Comparison of ENCODE assay signal across 8 cellular contexts in the genomic region with DNA sequence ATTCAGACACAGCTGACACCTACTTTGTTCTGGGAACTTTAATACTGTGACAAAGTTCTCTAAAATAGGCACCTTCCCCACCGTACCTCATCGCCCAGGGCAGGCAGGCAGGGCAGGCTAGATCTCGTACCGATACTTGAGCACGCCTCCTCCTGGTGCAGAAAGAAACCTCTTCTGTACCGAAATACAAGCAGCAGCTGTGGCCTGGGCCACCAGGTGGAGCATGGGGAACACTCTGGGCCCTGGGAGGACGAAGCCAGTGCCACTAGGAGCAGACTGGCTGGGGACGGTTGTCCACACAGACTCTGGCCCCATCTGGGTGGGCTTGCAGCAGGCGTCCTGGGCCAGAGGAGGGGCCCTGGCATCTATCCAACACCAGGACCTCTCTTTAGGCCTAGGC. TPM values are rescaled to one million over a fixed set of nuclear protein-coding genes. Genes with fewer than 3 reads are reported as not detected.
DNase-seq lines count a peak whose midpoint lies in the region; ATAC-seq, FAIRE-seq and TF ChIP-seq lines count a peak whose summit lies in the region.

No MANE protein-coding gene starts in this region.

- H3K4me3 ChIP-seq in right atrium auricular region, result no peak overlapping the region

- no peak overlapping the region for H3K27ac Mint-ChIP-seq in activated T-helper 2 cell treated with anti-CD3 and anti-CD28 coated beads, Interferon-gamma antibody, Interleukin-2, Interleukin-4, amounts not matched to agents 10 μg/mL and 5 μg/mL and 100 μg/mL, durations not matched to agents 14 hours and 24 hours and 36 hours

- no peaks in the 10 kb centered on the region for H3K27me3 ChIP-seq in right atrium auricular region

- peak; percentile 19 for FAIRE-seq in A204.1 (lab: Jason Lieb, UNC)

- H3K4me3 Mint-ChIP-seq in activated T-helper 2 cell treated with anti-CD3 and anti-CD28 coated beads, Interferon-gamma antibody, Interleukin-2, Interleukin-4, amounts not matched to agents 10 μg/mL and 5 μg/mL and 100 μg/mL, durations not matched to agents 14 hours and 24 hours and 36 hours (ENCODE audit: low read depth), result no peak overlapping the region

- H3K4me1 Mint-ChIP-seq in activated T-helper 2 cell treated with anti-CD3 and anti-CD28 coated beads, Interferon-gamma antibody, Interleukin-2, Interleukin-4, amounts not matched to agents 10 μg/mL and 5 μg/mL and 100 μg/mL, durations not matched to agents 14 hours and 24 hours and 36 hours (ENCODE audit: low read depth), result no peaks in the 10 kb centered on the region

- H3K9me3 ChIP-seq in right atrium auricular region, result no peaks in the 10 kb centered on the region

- peaks cover 0 to 34% of the 10 kb centered on the region in 2 donors for H3K4me1 ChIP-seq in right atrium auricular region

- intact Hi-C loops in activated T-helper 2 cell treated with anti-CD3 and anti-CD28 coated beads, Interferon-gamma antibody, Interleukin-2, Interleukin-4, amounts not matched to agents 10 μg/mL and 5 μg/mL and 100 μg/mL, durations not matched to agents 14 hours and 24 hours and 36 hours (cut with micrococcal nuclease), result no loop called here

- H3K27me3 Mint-ChIP-seq in activated T-helper 2 cell treated with anti-CD3 and anti-CD28 coated beads, Interferon-gamma antibody, Interleukin-2, Interleukin-4, amounts not matched to agents 10 μg/mL and 5 μg/mL and 100 μg/mL, durations not matched to agents 14 hours and 24 hours and 36 hours (ENCODE audit: low read depth), result no peaks in the 10 kb centered on the region

- peak; percentile 69 for ATAC-seq in stimulated activated naive CD8-positive, alpha-beta T cell treated with anti-CD3 and anti-CD28 coated beads, Interleukin-15, Interleukin-2, amounts not matched to agents 100 U/mL and 50 U/mL, for 24 hours
- ATAC-seq in GM21515 (IDR thresholded peaks at IDR 0.05; ENCODE audit: unreplicated experiment), result no peak

- peaks cover 26% of the 10 kb centered on the region for H3K36me3 ChIP-seq in right atrium auricular region

- no peaks in the 10 kb centered on the region for H3K9me3 Mint-ChIP-seq in activated T-helper 2 cell treated with anti-CD3 and anti-CD28 coated beads, Interferon-gamma antibody, Interleukin-2, Interleukin-4, amounts not matched to agents 10 μg/mL and 5 μg/mL and 100 μg/mL, durations not matched to agents 14 hours and 24 hours and 36 hours

- peak overlapping the region; percentile 62 to 81 for H3K27ac ChIP-seq in right atrium auricular region

- peak; percentile 39 for DNase-seq in EL
- peak; percentile 1 for DNase-seq in NCI-H526 treated with DMSO at 0.1 percent for 48 hours (lab: John Stamatoyannopoulos, UW)
- DNase-seq in activated T-helper 2 cell treated with anti-CD3 and anti-CD28 coated beads, Interferon-gamma antibody, Interleukin-2, Interleukin-4, amounts not matched to agents 10 μg/mL and 5 μg/mL and 100 μg/mL, durations not matched to agents 14 hours and 24 hours and 36 hours (ENCODE audit: low spot score), result peak; percentile 36
- no peak for DNase-seq in right atrium auricular region (ENCODE audit: low spot score)
- DNase-seq in stimulated activated naive CD8-positive, alpha-beta T cell treated with anti-CD3 and anti-CD28 coated beads, Interleukin-15, Interleukin-2, amounts not matched to agents 100 U/mL and 50 U/mL, for 24 hours, result peak; percentile 46
- DNase-seq in putamen (ENCODE audit: low spot score), result no peak

- TF ChIP-seq CTCF in right atrium auricular region (IDR thresholded peaks at IDR 0.05), result peak; percentile 50 to 74

- H3K36me3 Mint-ChIP-seq in activated T-helper 2 cell treated with anti-CD3 and anti-CD28 coated beads, Interferon-gamma antibody, Interleukin-2, Interleukin-4, amounts not matched to agents 10 μg/mL and 5 μg/mL and 100 μg/mL, durations not matched to agents 14 hours and 24 hours and 36 hours (ENCODE audit: low read depth), result peaks cover 16% of the 10 kb centered on the region

RNA-seq across cellular contexts. Expression of gene PMM1, which starts 12.8 kb away (rescaled TPM):
- total RNA-seq in activated T-helper 2 cell treated with anti-CD3 and anti-CD28 coated beads, Interferon-gamma antibody, Interleukin-2, Interleukin-4, amounts not matched to agents 10 μg/mL and 5 μg/mL and 100 μg/mL, durations not matched to agents 14 hours and 24 hours and 36 hours, result 23.4 and 25.8 TPM in 2 replicates
- 10 to 100 TPM; 17.3 TPM for total RNA-seq in right atrium auricular region

RNA-seq across cellular contexts. Expression of gene CSDC2, which starts 16.1 kb away (rescaled TPM):
- not detected in 2 replicates for total RNA-seq in activated T-helper 2 cell treated with anti-CD3 and anti-CD28 coated beads, Interferon-gamma antibody, Interleukin-2, Interleukin-4, amounts not matched to agents 10 μg/mL and 5 μg/mL and 100 μg/mL, durations not matched to agents 14 hours and 24 hours and 36 hours
- total RNA-seq in right atrium auricular region, result 100 to 1,000 TPM; 257 to 324 TPM

RNA-seq across cellular contexts. Expression of gene POLR3H, which starts 32.6 kb away (rescaled TPM):
- 28.6 and 33.2 TPM in 2 replicates for total RNA-seq in activated T-helper 2 cell treated with anti-CD3 and anti-CD28 coated beads, Interferon-gamma antibody, Interleukin-2, Interleukin-4, amounts not matched to agents 10 μg/mL and 5 μg/mL and 100 μg/mL, durations not matched to agents 14 hours and 24 hours and 36 hours
- total RNA-seq in right atrium auricular region, result 10 to 100 TPM; 11.4 to 12.0 TPM

RNA-seq across cellular contexts. Expression of gene DESI1, which starts 44.0 kb away (rescaled TPM):
- total RNA-seq in activated T-helper 2 cell treated with anti-CD3 and anti-CD28 coated beads, Interferon-gamma antibody, Interleukin-2, Interleukin-4, amounts not matched to agents 10 μg/mL and 5 μg/mL and 100 μg/mL, durations not matched to agents 14 hours and 24 hours and 36 hours, result 57.3 and 58.5 TPM in 2 replicates
- 10 to 100 TPM; 62.3 to 65.8 TPM for total RNA-seq in right atrium auricular region

RNA-seq across cellular contexts. Expression of gene XRCC6, which starts 44.2 kb away (rescaled TPM):
- total RNA-seq in activated T-helper 2 cell treated with anti-CD3 and anti-CD28 coated beads, Interferon-gamma antibody, Interleukin-2, Interleukin-4, amounts not matched to agents 10 μg/mL and 5 μg/mL and 100 μg/mL, durations not matched to agents 14 hours and 24 hours and 36 hours, result 420 and 421 TPM in 2 replicates
- 100 to 1,000 TPM; 161 to 174 TPM for total RNA-seq in right atrium auricular region

Comparison
In these comparisons a context has a peak if more than half of its experiments do, and no peak if none do; other contexts are left out.
1. DNase-seq: peak in EL (single experiment), NCI-H526 treated with DMSO at 0.1 percent for 48 hours (single experiment), activated T-helper 2 cell treated with anti-CD3 and anti-CD28 coated beads, Interferon-gamma antibody, Interleukin-2, Interleukin-4, amounts not matched to agents 10 μg/mL and 5 μg/mL and 100 μg/mL, durations not matched to agents 14 hours and 24 hours and 36 hours (single experiment) and stimulated activated naive CD8-positive, alpha-beta T cell treated with anti-CD3 and anti-CD28 coated beads, Interleukin-15, Interleukin-2, amounts not matched to agents 100 U/mL and 50 U/mL, for 24 hours (single experiment); none in right atrium auricular region (single experiment) and putamen (single experiment).
2. RNA of gene CSDC2, which starts 16.1 kb away (total RNA-seq): 257 to 324 TPM in right atrium auricular region; not detected in activated T-helper 2 cell treated with anti-CD3 and anti-CD28 coated beads, Interferon-gamma antibody, Interleukin-2, Interleukin-4, amounts not matched to agents 10 μg/mL and 5 μg/mL and 100 μg/mL, durations not matched to agents 14 hours and 24 hours and 36 hours; every median in the first group is over 100 times any median in the second.